Comparison of ENCODE assay signal across 16 cellular contexts in genomic region chr20:51505566-51505965, GRCh38. TPM values are rescaled to one million over a fixed set of nuclear protein-coding genes. Genes with fewer than 3 reads are reported as not detected.
DNase-seq lines count a peak whose midpoint lies in the region; ATAC-seq, FAIRE-seq and TF ChIP-seq lines count a peak whose summit lies in the region.
"Had no signal": no experiment of that assay in that cellular context is flagged by ENCODE, and none has a peak within 500 bp of the region (broad histone marks: within the 10 kb centered on the region; RNA-seq: fewer than 3 reads in every experiment).

No MANE protein-coding gene starts in this region.

- DNase-seq in CD4-positive, alpha-beta memory T cell: no peak
- DNase-seq in central memory CD8-positive, alpha-beta T cell (ENCODE audit: low spot score in 2 of 2): no peak
- peak; percentile 19 for DNase-seq in sciatic nerve (ENCODE audit: low spot score)
- DNase-seq in pancreas: no peak
- DNase-seq in SHP77 (lab: John Stamatoyannopoulos, UW): no peak
- DNase-seq: Caco-2; CD8-positive, alpha-beta memory T cell; DND-41; GDM1 had no signal

- no peaks in the 10 kb centered on the region for H3K9me3 Mint-ChIP-seq in CD4-positive, alpha-beta memory T cell
- H3K9me3 Mint-ChIP-seq in IgD-negative memory B cell: no peaks in the 10 kb centered on the region
- no peaks in the 10 kb centered on the region for H3K9me3 Mint-ChIP-seq in central memory CD8-positive, alpha-beta T cell
- H3K9me3 Mint-ChIP-seq: CD14-positive monocyte; CD8-positive, alpha-beta memory T cell had no signal

- no peak for TF ChIP-seq CTCF in pancreas (IDR thresholded peaks at IDR 0.05)

- FAIRE-seq in pancreas (lab: Jason Lieb, UNC): no peak
- FAIRE-seq: A549, GM12892, H1 had no signal

- peaks cover 24 to 59% of the 10 kb centered on the region in 2 donors for H3K36me3 Mint-ChIP-seq in CD4-positive, alpha-beta memory T cell
- peaks cover 9% of the 10 kb centered on the region for H3K36me3 Mint-ChIP-seq in IgD-negative memory B cell
- peaks cover 41% of the 10 kb centered on the region for H3K36me3 Mint-ChIP-seq in central memory CD8-positive, alpha-beta T cell (ENCODE audit: insufficient read depth)
- H3K36me3 Mint-ChIP-seq: CD14-positive monocyte had no signal

- H3K9me3 ChIP-seq in CD4-positive, alpha-beta memory T cell (ENCODE audit: control insufficient read depth in 1 of 2, low read length in 2 of 2): no peaks in the 10 kb centered on the region
- H3K9me3 ChIP-seq in pancreas: no peaks in the 10 kb centered on the region
- H3K9me3 ChIP-seq: A549, Caco-2, HAP-1 had no signal

- peaks cover 48% of the 10 kb centered on the region for H3K4me1 ChIP-seq in CD4-positive, alpha-beta memory T cell (ENCODE audit: insufficient read depth, low read length)
- no peaks in the 10 kb centered on the region for H3K4me1 ChIP-seq in pancreas
- H3K4me1 ChIP-seq: A549 had no signal

- H3K27ac Mint-ChIP-seq in CD4-positive, alpha-beta memory T cell: peak overlapping the region in 4 of 7 donors; percentile 22 to 81 (median 52)
- H3K27ac Mint-ChIP-seq in IgD-negative memory B cell: peak overlapping the region; percentile 19 to 91 (median 67)
- H3K27ac Mint-ChIP-seq in central memory CD8-positive, alpha-beta T cell (ENCODE audit: low read depth): peak overlapping the region; percentile 78

- CTCF ChIA-PET in CD4-positive, alpha-beta memory T cell (lab: Charles Lee; ENCODE audit: partially characterized antibody): interaction anchor here (1.3 to 1.5 kb wide), 2 partner anchors 9 to 23 kb away, joined by 3 to 4 read pairs; no protein-coding TSS in a partner anchor

- no peak overlapping the region for H3K4me3 Mint-ChIP-seq in CD4-positive, alpha-beta memory T cell
- H3K4me3 Mint-ChIP-seq in IgD-negative memory B cell: peak overlapping the region in 1 of 4 donors; percentile 72
- no peak overlapping the region for H3K4me3 Mint-ChIP-seq in central memory CD8-positive, alpha-beta T cell
- H3K4me3 Mint-ChIP-seq: CD14-positive monocyte; CD8-positive, alpha-beta memory T cell had no signal

- H3K36me3 ChIP-seq in CD4-positive, alpha-beta memory T cell (ENCODE audit: insufficient read depth, low read length): peaks cover 37% of the 10 kb centered on the region
- H3K36me3 ChIP-seq in pancreas: no peaks in the 10 kb centered on the region
- H3K36me3 ChIP-seq: HAP-1 had no signal

- H3K27ac ChIP-seq in CD4-positive, alpha-beta memory T cell (ENCODE audit: low read depth, low read length): no peak overlapping the region
- H3K27ac ChIP-seq in pancreas: no peak overlapping the region
- H3K27ac ChIP-seq: A549 had no signal

- H3K4me3 ChIP-seq in CD4-positive, alpha-beta memory T cell (ENCODE audit: low read length in 2 of 2): no peak overlapping the region
- no peak overlapping the region for H3K4me3 ChIP-seq in pancreas
- H3K4me3 ChIP-seq: A549, HAP-1 had no signal

- POLR2A ChIA-PET in CD4-positive, alpha-beta memory T cell (lab: Charles Lee; ENCODE audit: partially characterized antibody): interaction anchor here (1.0 to 1.1 kb wide), 2 partner anchors 9 to 21 kb away, joined by 3 to 5 read pairs; no protein-coding TSS in a partner anchor

- H3K27me3 ChIP-seq in CD4-positive, alpha-beta memory T cell (ENCODE audit: insufficient read depth, low read length): no peaks in the 10 kb centered on the region
- no peaks in the 10 kb centered on the region for H3K27me3 ChIP-seq in pancreas

- peaks cover 39 to 66% (median 53%) of the 10 kb centered on the region in 4 donors for H3K4me1 Mint-ChIP-seq in CD4-positive, alpha-beta memory T cell
- peaks cover 26 to 47% (median 32%) of the 10 kb centered on the region in 3 donors for H3K4me1 Mint-ChIP-seq in IgD-negative memory B cell
- peaks cover 63% of the 10 kb centered on the region for H3K4me1 Mint-ChIP-seq in central memory CD8-positive, alpha-beta T cell

- H3K27me3 Mint-ChIP-seq in CD4-positive, alpha-beta memory T cell: no peaks in the 10 kb centered on the region
- no peaks in the 10 kb centered on the region for H3K27me3 Mint-ChIP-seq in IgD-negative memory B cell
- no peaks in the 10 kb centered on the region for H3K27me3 Mint-ChIP-seq in central memory CD8-positive, alpha-beta T cell
- H3K27me3 Mint-ChIP-seq: CD8-positive, alpha-beta memory T cell had no signal

- WGBS in pancreas, 2 donors: 92 to 93% methylated on average over 12 of the region's 12 CpGs

- intact Hi-C loops in CD4-positive, alpha-beta memory T cell (cut with micrococcal nuclease): no loop called here
- intact Hi-C loops in sciatic nerve (cut with DNase I): no loop called here
- intact Hi-C loops in pancreas (cut with DNase I): no loop called here

- no peak for ATAC-seq in central memory CD8-positive, alpha-beta T cell (replicated peaks; ENCODE audit: extremely low read depth, poor library complexity, severe bottlenecking)
- ATAC-seq in sciatic nerve (no peak), pancreas (no peak), GM21423 (IDR thresholded peaks at IDR 0.05; ENCODE audit: unreplicated experiment) (no peak)
- ATAC-seq: A549 had no signal

RNA-seq across cellular contexts. Expression of gene NFATC2, which starts 37.0 kb away (rescaled TPM):
- 10 to 100 TPM; 64.9 to 71.6 TPM for total RNA-seq in CD4-positive, alpha-beta memory T cell
- 10 to 100 TPM; 14.0 to 42.4 TPM for polyA plus RNA-seq in CD4-positive, alpha-beta memory T cell
- 17.4 TPM for polyA plus RNA-seq in IgD-negative memory B cell
- 11.0 TPM for total RNA-seq in sciatic nerve
- 1 to 10 TPM; 3.4 to 8.3 (median 4.3) TPM for total RNA-seq in pancreas
- 1 to 10 TPM; 1.5 to 2.8 TPM for polyA plus RNA-seq in pancreas
